Comparison of ENCODE assay signal across 40 cellular contexts in the genomic region with DNA sequence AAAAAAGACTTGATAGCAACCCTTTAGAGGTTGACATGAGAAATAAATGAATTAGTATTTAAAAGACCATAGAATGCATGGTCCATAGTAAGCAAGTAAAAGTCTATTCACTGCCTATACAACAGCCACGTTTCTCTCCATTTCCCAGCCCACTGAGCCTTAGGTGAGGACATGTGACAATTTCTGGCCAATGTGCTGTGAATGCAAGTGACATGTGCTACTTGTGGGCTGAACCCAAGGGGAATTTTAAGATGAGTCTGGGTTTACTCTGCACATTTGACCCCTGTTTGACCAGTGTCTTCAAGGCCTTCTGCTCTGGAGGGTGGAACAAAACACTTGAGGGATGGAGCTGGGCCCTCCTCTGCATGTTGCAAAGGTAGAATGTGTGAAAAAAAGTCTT.
"Had no signal": no experiment of that assay in that cellular context is flagged by ENCODE, and none has a peak within 500 bp of the region (broad histone marks: within the 10 kb centered on the region; RNA-seq: fewer than 3 reads in every experiment).

No MANE protein-coding gene starts in this region.

- H3K9me3 Mint-ChIP-seq: activated naive CD4-positive, alpha-beta T cell treated with anti-CD3 and anti-CD28 coated beads, Interleukin-2, amount 50 U/mL, for 24 hours; central memory CD8-positive, alpha-beta T cell had no signal

- H3K36me3 ChIP-seq: adrenal gland, ascending aorta, brain microvascular endothelial cell, breast epithelium, cardiac muscle cell had no signal

- H3K4me1 ChIP-seq: adrenal gland, ascending aorta, body of pancreas, breast epithelium had no signal

- H3K27me3 Mint-ChIP-seq: activated naive CD4-positive, alpha-beta T cell treated with anti-CD3 and anti-CD28 coated beads, Interleukin-2, amount 50 U/mL, for 24 hours; activated naive CD8-positive, alpha-beta T cell; activated naive CD8-positive, alpha-beta T cell treated with anti-CD3 and anti-CD28 coated beads for 36 hours; activated T-cell treated with anti-CD3 and anti-CD28 coated beads, Interleukin-2, amount 50 U/mL, for 24 hours; activated T-helper 17 cell treated with anti-CD3 and anti-CD28 coated beads, Interleukin-2, amount 50 U/mL, for 72 hours; central memory CD8-positive, alpha-beta T cell had no signal

- FAIRE-seq: astrocyte, bronchial epithelial cell had no signal

- H3K4me3 Mint-ChIP-seq: activated naive CD4-positive, alpha-beta T cell treated with anti-CD3 and anti-CD28 coated beads for 36 hours; activated naive CD4-positive, alpha-beta T cell treated with anti-CD3 and anti-CD28 coated beads, Interleukin-2, amount 10 ng/mL, durations not matched to agents 7 days and 5 days; activated naive CD4-positive, alpha-beta T cell treated with anti-CD3 and anti-CD28 coated beads, Interleukin-2, amount 50 U/mL, for 24 hours; activated naive CD8-positive, alpha-beta T cell; activated naive CD8-positive, alpha-beta T cell treated with anti-CD3 and anti-CD28 coated beads for 36 hours; activated naive CD8-positive, alpha-beta T cell treated with anti-CD3 and anti-CD28 coated beads, Interleukin-2, amount 10 ng/mL, durations not matched to agents 7 days and 5 days; activated naive CD8-positive, alpha-beta T cell treated with anti-CD3 and anti-CD28 coated beads, Interleukin-2, amount 50 U/mL, for 24 hours; activated T-cell treated with anti-CD3 and anti-CD28 coated beads, Interleukin-2, amount 50 U/mL, for 24 hours; activated T-cell treated with anti-CD3 and anti-CD28 coated beads, Interleukin-2, amount 50 U/mL, for 4 hours; activated T-cell treated with anti-CD3 and anti-CD28 coated beads, Interleukin-2, amount 50 U/mL, for 72 hours; activated T-helper 1 cell treated with anti-CD3 and anti-CD28 coated beads, Interleukin-12 subunit alpha, Interleukin-12 subunit beta, Interleukin-2, Interleukin-4 antibody, amounts not matched to agents 30 ng/mL and 10 ng/mL and 1 ng/mL, durations not matched to agents 14 hours and 24 hours and 36 hours; activated T-helper 17 cell treated with anti-CD3 and anti-CD28 coated beads, Interleukin-2, amount 50 U/mL, for 72 hours; brain; central memory CD8-positive, alpha-beta T cell had no signal

- DNase-seq: activated effector memory CD4-positive, alpha-beta T cell treated with anti-CD3 and anti-CD28 coated beads, Interleukin-2, amount 50 U/mL, for 16 hours; activated effector memory CD4-positive, alpha-beta T cell treated with Interleukin-2 at 50 U/mL for 16 hours; activated gamma-delta T cell; activated gamma-delta T cell treated with Interleukin-2 at 50 U/mL for 16 hours; activated naive CD4-positive, alpha-beta T cell; activated naive CD4-positive, alpha-beta T cell treated with anti-CD3 and anti-CD28 coated beads for 36 hours; activated naive CD4-positive, alpha-beta T cell treated with anti-CD3 and anti-CD28 coated beads, Interleukin-2, amount 10 ng/mL, durations not matched to agents 7 days and 5 days; activated naive CD4-positive, alpha-beta T cell treated with anti-CD3 and anti-CD28 coated beads, Interleukin-2, amount 50 U/mL, for 16 hours; activated naive CD4-positive, alpha-beta T cell treated with Interleukin-2 at 50 U/mL for 16 hours; activated naive CD8-positive, alpha-beta T cell treated with anti-CD3 and anti-CD28 coated beads for 36 hours; activated naive CD8-positive, alpha-beta T cell treated with anti-CD3 and anti-CD28 coated beads, Interleukin-2, amount 10 ng/mL, durations not matched to agents 7 days and 5 days; activated naive CD8-positive, alpha-beta T cell treated with anti-CD3 and anti-CD28 coated beads, Interleukin-2, amount 50 U/mL, for 24 hours; activated T-cell treated with anti-CD3 and anti-CD28 coated beads, Interleukin-2, amount 50 U/mL, for 1 hour; activated T-cell treated with anti-CD3 and anti-CD28 coated beads, Interleukin-2, amount 50 U/mL, for 24 hours; activated T-cell treated with anti-CD3 and anti-CD28 coated beads, Interleukin-2, amount 50 U/mL, for 4 hours; activated T-cell treated with anti-CD3 and anti-CD28 coated beads, Interleukin-2, amount 50 U/mL, for 48 hours; activated T-cell treated with anti-CD3 and anti-CD28 coated beads, Interleukin-2, amount 50 U/mL, for 72 hours; adrenal gland; amniotic stem cell; amygdala; anterior cingulate cortex; aorta; body of pancreas; brain microvascular endothelial cell; caudate nucleus; central memory CD4-positive, alpha-beta T cell; cerebellar nuclear complex had no signal

- H3K4me1 Mint-ChIP-seq: activated naive CD4-positive, alpha-beta T cell treated with anti-CD3 and anti-CD28 coated beads, Interleukin-2, amount 10 ng/mL, durations not matched to agents 7 days and 5 days; activated naive CD4-positive, alpha-beta T cell treated with anti-CD3 and anti-CD28 coated beads, Interleukin-2, amount 50 U/mL, for 24 hours; activated naive CD8-positive, alpha-beta T cell treated with anti-CD3 and anti-CD28 coated beads for 36 hours; activated naive CD8-positive, alpha-beta T cell treated with anti-CD3 and anti-CD28 coated beads, Interleukin-2, amount 10 ng/mL, durations not matched to agents 7 days and 5 days; activated naive CD8-positive, alpha-beta T cell treated with anti-CD3 and anti-CD28 coated beads, Interleukin-2, amount 50 U/mL, for 24 hours; activated T-helper 17 cell treated with anti-CD3 and anti-CD28 coated beads, Interleukin-2, amount 50 U/mL, for 72 hours; central memory CD8-positive, alpha-beta T cell had no signal

- H3K4me3 ChIP-seq: adrenal gland, ascending aorta, body of pancreas, breast epithelium, cardiac muscle cell had no signal

- H3K36me3 Mint-ChIP-seq: activated naive CD4-positive, alpha-beta T cell treated with anti-CD3 and anti-CD28 coated beads, Interleukin-2, amount 50 U/mL, for 24 hours; activated naive CD8-positive, alpha-beta T cell treated with anti-CD3 and anti-CD28 coated beads for 36 hours had no signal

- ATAC-seq: activated naive CD4-positive, alpha-beta T cell treated with anti-CD3 and anti-CD28 coated beads, Interleukin-2, amount 50 U/mL, for 72 hours; activated naive CD8-positive, alpha-beta T cell treated with anti-CD3 and anti-CD28 coated beads, Interleukin-2, amount 50 U/mL, for 24 hours; activated T-cell treated with anti-CD3 and anti-CD28 coated beads, Interleukin-2, amount 50 U/mL, for 4 hours; activated T-cell treated with anti-CD3 and anti-CD28 coated beads, Interleukin-2, amount 50 U/mL, for 72 hours; activated T-helper 17 cell treated with anti-CD3 and anti-CD28 coated beads, Interleukin-2, amount 50 U/mL, for 72 hours; body of pancreas had no signal

- H3K27ac Mint-ChIP-seq: activated naive CD4-positive, alpha-beta T cell treated with anti-CD3 and anti-CD28 coated beads for 36 hours; activated naive CD4-positive, alpha-beta T cell treated with anti-CD3 and anti-CD28 coated beads, Interleukin-2, amount 10 ng/mL, durations not matched to agents 7 days and 5 days; activated naive CD4-positive, alpha-beta T cell treated with anti-CD3 and anti-CD28 coated beads, Interleukin-2, amount 50 U/mL, for 24 hours; activated naive CD4-positive, alpha-beta T cell treated with anti-CD3 and anti-CD28 coated beads, Interleukin-2, amount 50 U/mL, for 72 hours; activated naive CD8-positive, alpha-beta T cell; activated naive CD8-positive, alpha-beta T cell treated with anti-CD3 and anti-CD28 coated beads for 36 hours; activated naive CD8-positive, alpha-beta T cell treated with anti-CD3 and anti-CD28 coated beads, Interleukin-2, amount 50 U/mL, for 24 hours; activated T-cell treated with anti-CD3 and anti-CD28 coated beads, Interleukin-2, amount 50 U/mL, for 24 hours; activated T-cell treated with anti-CD3 and anti-CD28 coated beads, Interleukin-2, amount 50 U/mL, for 72 hours; activated T-helper 1 cell treated with anti-CD3 and anti-CD28 coated beads, Interleukin-12 subunit alpha, Interleukin-12 subunit beta, Interleukin-2, Interleukin-4 antibody, amounts not matched to agents 30 ng/mL and 10 ng/mL and 1 ng/mL, durations not matched to agents 14 hours and 24 hours and 36 hours; activated T-helper 17 cell treated with anti-CD3 and anti-CD28 coated beads, Interleukin-2, amount 50 U/mL, for 72 hours; activated T-helper 2 cell treated with anti-CD3 and anti-CD28 coated beads, Interferon-gamma antibody, Interleukin-2, Interleukin-4, amounts not matched to agents 10 μg/mL and 5 μg/mL and 100 μg/mL, durations not matched to agents 14 hours and 24 hours and 36 hours; brain had no signal

- H3K27me3 ChIP-seq: adrenal gland, ascending aorta, body of pancreas, brain microvascular endothelial cell, breast epithelium, cardiac muscle cell had no signal

- H3K27ac ChIP-seq: adrenal gland, ascending aorta, body of pancreas, brain microvascular endothelial cell, breast epithelium, cardiac muscle cell had no signal

- H3K9me3 ChIP-seq: adrenal gland, ascending aorta, body of pancreas, breast epithelium had no signal
